In the genomic region with DNA sequence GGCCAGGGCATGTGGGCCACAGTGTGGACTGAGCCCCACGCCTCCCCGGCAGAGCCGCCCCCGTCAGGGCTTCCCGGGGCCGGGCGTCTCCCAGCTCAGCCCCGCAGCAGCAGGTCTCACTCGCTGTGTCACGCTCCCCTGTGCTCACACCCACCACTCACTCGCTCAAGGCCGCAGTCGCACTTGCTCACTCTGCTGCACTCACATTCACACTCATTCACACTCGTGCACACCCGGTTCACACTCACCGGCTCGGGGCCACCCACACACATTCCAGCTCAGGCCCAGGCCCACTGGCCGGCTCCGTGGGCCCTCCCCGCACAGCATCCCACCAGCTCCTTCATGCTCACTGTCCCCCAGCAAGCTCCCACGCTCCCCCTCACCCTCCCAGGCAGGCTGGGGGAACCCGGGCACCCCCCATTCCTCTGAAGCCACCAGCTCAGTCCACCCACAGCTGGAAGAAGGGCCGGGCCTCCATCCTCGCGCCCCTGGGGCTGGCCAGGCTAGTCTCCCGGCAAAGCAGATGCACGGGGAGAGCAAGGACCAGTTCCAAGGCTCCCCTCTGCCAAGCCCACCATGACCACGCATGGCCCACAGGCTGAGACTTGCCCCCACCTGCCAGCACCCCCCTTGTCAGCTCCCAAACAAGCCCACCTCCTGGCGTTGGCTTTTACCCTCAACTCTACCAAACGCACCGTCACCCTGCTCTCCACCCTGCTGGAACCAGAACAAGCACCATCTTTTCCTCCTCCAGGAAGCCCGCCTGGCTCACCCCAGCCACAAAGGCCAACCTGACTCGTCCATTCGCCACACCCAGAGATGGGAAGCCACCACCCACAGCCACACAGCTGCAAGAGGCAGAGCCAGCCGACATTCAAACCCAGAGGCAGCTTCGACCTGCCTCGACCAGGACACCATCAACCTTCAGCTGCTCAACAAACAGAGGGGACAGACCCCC, we compare ENCODE assay signal across 15 cellular contexts. TPM values are rescaled to one million over a fixed set of nuclear protein-coding genes. Genes with fewer than 3 reads are reported as not detected.
DNase-seq lines count a peak whose midpoint lies in the region; ATAC-seq, FAIRE-seq and TF ChIP-seq lines count a peak whose summit lies in the region.
"Had no signal": no experiment of that assay in that cellular context is flagged by ENCODE, and none has a peak within 500 bp of the region (broad histone marks: within the 10 kb centered on the region; RNA-seq: fewer than 3 reads in every experiment).

No MANE protein-coding gene starts in this region.

- H4K20me1 ChIP-seq in K562 (replicated peaks; ENCODE audit: control insufficient read depth, insufficient read depth, low read length): peaks cover 68% of the 10 kb centered on the region

- peaks cover 5 to 66% of the 10 kb centered on the region in 2 experiments; a peak in 4 of 5 replicates for H3K4me1 ChIP-seq in K562 (replicated peaks in 1 of 2; ENCODE audit: control insufficient read depth in 2 of 2, insufficient read depth in 2 of 2, low read length in 2 of 2)
- H3K4me1 ChIP-seq in mesodermal cell (ENCODE audit: control insufficient read depth, insufficient read depth, low read length, poor library complexity, severe bottlenecking): peaks cover 56% of the 10 kb centered on the region

- TF ChIP-seq RAD21 in K562 (CRISPR knock-in tag; conservative IDR thresholded peaks at IDR 0.05 in 1 of 2, IDR thresholded peaks at IDR 0.05 in 1 of 2): no peak

- H2AFZ ChIP-seq in K562 (ENCODE audit: low read depth, low read length): no peak overlapping the region

- FAIRE-seq in K562 (lab: Jason Lieb, UNC): no peak
- FAIRE-seq: G401.6 had no signal

- H3K36me3 ChIP-seq in K562 (ENCODE audit: control insufficient read depth, insufficient read depth, low read length) (peaks cover 4% of the 10 kb centered on the region; the same call in 1 of the 3 replicates), mesodermal cell (ENCODE audit: control insufficient read depth, insufficient read depth, low read length) (peaks cover 20% of the 10 kb centered on the region)

- no TSS peak for BruUV-seq in K562 (replicated peaks; lab: Mats Ljungman, UMichigan)

- peaks cover 4% of the 10 kb centered on the region for H3K27me3 Mint-ChIP-seq in activated naive CD4-positive, alpha-beta T cell treated with anti-CD3 and anti-CD28 coated beads, Interleukin-2, amount 10 ng/mL, durations not matched to agents 7 days and 5 days
- H3K27me3 Mint-ChIP-seq in type B pancreatic cell: no peaks in the 10 kb centered on the region
- H3K27me3 Mint-ChIP-seq: T-helper 17 cell had no signal

- H3K4me3 Mint-ChIP-seq in activated naive CD4-positive, alpha-beta T cell treated with anti-CD3 and anti-CD28 coated beads, Interleukin-2, amount 10 ng/mL, durations not matched to agents 7 days and 5 days: no peak overlapping the region
- H3K4me3 Mint-ChIP-seq in type B pancreatic cell: no peak overlapping the region
- H3K4me3 Mint-ChIP-seq: T-helper 17 cell had no signal

- intact Hi-C loops in K562 (cut with micrococcal nuclease): no loop called here

- TF ChIP-seq EP300 in K562 (IDR thresholded peaks at IDR 0.05; ENCODE audit: low read length): no peak

- CTCF ChIA-PET in activated naive CD4-positive, alpha-beta T cell treated with anti-CD3 and anti-CD28 coated beads, Interleukin-2, amount 10 ng/mL, durations not matched to agents 7 days and 5 days (lab: Charles Lee): no interaction called here
- CTCF ChIA-PET in K562 (lab: Yijun Ruan, JAX; ENCODE audit: low intra/inter-chr PET ratio): no interaction called here

- H3K36me3 Mint-ChIP-seq in activated naive CD4-positive, alpha-beta T cell treated with anti-CD3 and anti-CD28 coated beads, Interleukin-2, amount 50 U/mL, for 72 hours: no peaks in the 10 kb centered on the region
- H3K36me3 Mint-ChIP-seq in activated naive CD4-positive, alpha-beta T cell treated with anti-CD3 and anti-CD28 coated beads, Interleukin-2, amount 10 ng/mL, durations not matched to agents 7 days and 5 days: no peaks in the 10 kb centered on the region
- H3K36me3 Mint-ChIP-seq in type B pancreatic cell: peaks cover 11% of the 10 kb centered on the region

- H3K27me3 ChIP-seq in K562 (ENCODE audit: control insufficient read depth in 2 of 2, insufficient read depth in 2 of 2, low read length in 2 of 2): no peaks in the 10 kb centered on the region

- TF ChIP-seq POLR2A in K562 (conservative IDR thresholded peaks at IDR 0.05): no peak

- in situ Hi-C loops in K562 (cut with MboI): no loop called here

- ATAC-seq in activated naive CD4-positive, alpha-beta T cell treated with anti-CD3 and anti-CD28 coated beads, Interleukin-2, amount 50 U/mL, for 72 hours: peak in 1 of 2 donors; percentile 57
- ATAC-seq in K562 (no peak), GM18517 (IDR thresholded peaks at IDR 0.05; ENCODE audit: unreplicated experiment) (no peak), GM19328 (IDR thresholded peaks at IDR 0.05; ENCODE audit: unreplicated experiment) (no peak)
- ATAC-seq: T-helper 17 cell had no signal

- H3K4me2 ChIP-seq in K562 (ENCODE audit: insufficient read depth, low read length): no peak overlapping the region

- H3K9me3 ChIP-seq in K562 (replicated peaks; ENCODE audit: control insufficient read depth, insufficient read depth, low read depth, low read length) (no peaks in the 10 kb centered on the region), mesodermal cell (ENCODE audit: control insufficient read depth, low read length) (no peaks in the 10 kb centered on the region)

- no peak overlapping the region for H3K4me3 ChIP-seq in K562
- H3K4me3 ChIP-seq in mesodermal cell (ENCODE audit: extremely low read depth, insufficient read depth, low read length, poor library complexity, severe bottlenecking): no peak overlapping the region

- H3K4me1 Mint-ChIP-seq in activated naive CD4-positive, alpha-beta T cell treated with anti-CD3 and anti-CD28 coated beads, Interleukin-2, amount 10 ng/mL, durations not matched to agents 7 days and 5 days: peaks cover 24% of the 10 kb centered on the region
- peaks cover 38% of the 10 kb centered on the region for H3K4me1 Mint-ChIP-seq in type B pancreatic cell (ENCODE audit: unreplicated experiment)

- H3K9ac ChIP-seq in K562 (ENCODE audit: insufficient read depth in 1 of 2, low read depth in 2 of 2, low read length in 2 of 2): peak overlapping the region in 1 of 2 experiments; percentile 78; a peak in 2 of 4 replicates

- H3K9me3 Mint-ChIP-seq in activated naive CD4-positive, alpha-beta T cell treated with anti-CD3 and anti-CD28 coated beads, Interleukin-2, amount 50 U/mL, for 72 hours: no peaks in the 10 kb centered on the region
- H3K9me3 Mint-ChIP-seq in activated naive CD4-positive, alpha-beta T cell treated with anti-CD3 and anti-CD28 coated beads, Interleukin-2, amount 10 ng/mL, durations not matched to agents 7 days and 5 days: no peaks in the 10 kb centered on the region
- no peaks in the 10 kb centered on the region for H3K9me3 Mint-ChIP-seq in type B pancreatic cell

- POLR2A ChIA-PET in K562 (lab: Yijun Ruan, JAX): interaction anchor here (0.6 to 1.3 kb wide), 3 partner anchors 9 to 48 kb away, joined by 3 read pairs; no protein-coding TSS in a partner anchor

- H3K27ac Mint-ChIP-seq in activated naive CD4-positive, alpha-beta T cell treated with anti-CD3 and anti-CD28 coated beads, Interleukin-2, amount 50 U/mL, for 72 hours: peak overlapping the region; percentile 32 to 55
- no peak overlapping the region for H3K27ac Mint-ChIP-seq in activated naive CD4-positive, alpha-beta T cell treated with anti-CD3 and anti-CD28 coated beads, Interleukin-2, amount 10 ng/mL, durations not matched to agents 7 days and 5 days
- H3K27ac Mint-ChIP-seq in type B pancreatic cell: peak overlapping the region; percentile 31

- TF ChIP-seq CTCF in K562 (IDR thresholded peaks at IDR 0.05 in 2 of 3, conservative IDR thresholded peaks at IDR 0.05 in 1 of 3; ENCODE audit: insufficient read depth in 2 of 3, low read depth in 1 of 3, low read length in 3 of 3): no peak
- TF ChIP-seq CTCF in type B pancreatic cell (conservative IDR thresholded peaks at IDR 0.05): no peak

- 83% methylated on average over 32 of the region's 37 CpGs for WGBS in K562 (ENCODE audit: insufficient coverage, low coverage, missing lambda C conversion rate)
- 85 to 86% methylated on average over 26 to 32 of the region's 37 CpGs for WGBS in mesodermal cell (ENCODE audit: insufficient coverage in 2 of 2), 2 experiments

- H3K79me2 ChIP-seq in K562 (ENCODE audit: control insufficient read depth, insufficient read depth, low read length): peaks cover 82% of the 10 kb centered on the region

- DNase-seq in activated naive CD4-positive, alpha-beta T cell treated with anti-CD3 and anti-CD28 coated beads, Interleukin-2, amount 50 U/mL, for 72 hours (ENCODE audit: low spot score in 2 of 2): no peak
- no peak for DNase-seq in activated naive CD4-positive, alpha-beta T cell treated with anti-CD3 and anti-CD28 coated beads, Interleukin-2, amount 10 ng/mL, durations not matched to agents 7 days and 5 days
- DNase-seq in K562 (ENCODE audit: extremely low read depth in 1 of 4, low spot score in 3 of 4) (no peak), type B pancreatic cell (ENCODE audit: extremely low spot score, unreplicated experiment) (no peak), GOT3 (lab: John Stamatoyannopoulos, UW) (no peak)
- DNase-seq: caudate nucleus; HCEC 1CT; NCI-H1092 treated with DMSO at 0.1 percent for 48 hours; NK-92 treated with Interleukin-12 subunit alpha and Interleukin-12 subunit beta, amount 100 ng/mL, for 24 hours; stimulated activated naive CD4-positive, alpha-beta T cell treated with Interleukin-2 at 50 U/mL for 16 hours; T-helper 17 cell had no signal

- no peak overlapping the region for H3K27ac ChIP-seq in K562 (ENCODE audit: extremely low read depth, low read depth, low read length)
- peak overlapping the region; percentile 49 for H3K27ac ChIP-seq in mesodermal cell (ENCODE audit: low read depth, low read length, severe bottlenecking)

- H3K9me1 ChIP-seq in K562 (ENCODE audit: control insufficient read depth, insufficient read depth, low read length): peaks cover 3% of the 10 kb centered on the region

RNA-seq across cellular contexts. Expression of gene NCOR2, which starts 28.0 kb away (rescaled TPM):
- total RNA-seq in activated naive CD4-positive, alpha-beta T cell treated with anti-CD3 and anti-CD28 coated beads, Interleukin-2, amount 50 U/mL, for 72 hours: 100 to 1,000 TPM in 1 of 2 donors, 10 to 100 TPM in 1; 66.8 to 125 TPM
- 66.7 and 165 TPM in 2 replicates for total RNA-seq in K562 (2011; cell fraction: chromatin; rRNA removed; ENCODE audit: low replicate concordance)
- total RNA-seq in K562 (2011; cell fraction: nucleolus; rRNA removed): 51.9 and 54.2 TPM in 2 replicates
- total RNA-seq in K562 (2011; cell fraction: nucleoplasm; rRNA removed): 57.6 and 83.1 TPM in 2 replicates
- total RNA-seq in K562 (2014; rRNA removed) (18.2 and 22.3 TPM in 2 replicates), K562 (2014; rRNA removed; fragmentation: Illumina TruSeq; extraction: Trizol) (2.8 and 4.1 TPM in 2 replicates), K562 (2015; rRNA removed; fragmentation: Illumina TruSeq; extraction: Trizol) (8.1 and 8.4 TPM in 2 replicates), K562 (2021) (124 and 126 TPM in 2 replicates), type B pancreatic cell (ENCODE audit: low replicate concordance) (219 and 227 TPM in 2 replicates)
- polyA plus RNA-seq in K562 (2011; rRNA removed) (3.1 and 4.2 TPM in 2 replicates), K562 (2014; fragmentation: Illumina TruSeq; extraction: Trizol) (22.6 and 36.3 TPM in 2 replicates), K562 (2014; fragmentation: Nextera tagmentation; extraction: Ambion mirVana) (under 1 TPM; 0.18 to 0.20 TPM), K562 (2014; rRNA removed) (24.9 and 29.2 TPM in 2 replicates)
- 4.1 and 9.7 TPM in 2 replicates for polyA plus RNA-seq in K562 (2011; cell fraction: cytosol; rRNA removed)
- polyA plus RNA-seq in K562 (2011; cell fraction: nucleus; rRNA removed): 20.4 and 29.6 TPM in 2 replicates
- polyA plus RNA-seq in K562 (2012): 56.5 and 65.0 TPM in 2 replicates
- 7.3 and 9.9 TPM in 2 replicates for polyA minus RNA-seq in K562 (2011; rRNA and poly(A)+ RNA removed)
- 27.1 and 60.8 TPM in 2 replicates for polyA minus RNA-seq in K562 (2011; cell fraction: cytosol; rRNA and poly(A)+ RNA removed)
- 18.8 and 19.2 TPM in 2 replicates for polyA minus RNA-seq in K562 (2011; cell fraction: nucleus; rRNA and poly(A)+ RNA removed)
- polyA plus RNA-seq in mesodermal cell (2013, experiment 1 of 2): 156 TPM
- polyA plus RNA-seq in mesodermal cell (2013, experiment 2 of 2): 115 TPM
